18 cellular contexts compared by ENCODE assay signal in genomic region chr2:88018077-88018805, GRCh38. TPM values are rescaled to one million over a fixed set of nuclear protein-coding genes. Genes with fewer than 3 reads are reported as not detected.
A peak's percentile ranks its signal among the peaks of the same experiment; 100 is the strongest.
DNase-seq lines count a peak whose midpoint lies in the region; ATAC-seq and TF ChIP-seq lines count a peak whose summit lies in the region.
"Not testable (repeated sequence)": the region's sequence is repeated elsewhere in the genome, so short reads cannot be mapped to it uniquely, and the experiment has no call there.
"Had no signal": no experiment of that assay in that cellular context is flagged by ENCODE, and none has a peak within 500 bp of the region (broad histone marks: within the 10 kb centered on the region; RNA-seq: fewer than 3 reads in every experiment).

No MANE protein-coding gene starts in this region.

- H3K9me3 ChIP-seq in HCT116 (ENCODE audit: control insufficient read depth in 1 of 2, insufficient read depth in 1 of 2, low read depth in 1 of 2, low read length in 2 of 2); endodermal cell (ENCODE audit: control insufficient read depth, low read length): not testable (repeated sequence)

- not testable (repeated sequence) for H3K9me2 ChIP-seq in HCT116 (ENCODE audit: insufficient read depth)

- not testable (repeated sequence) for H3K9ac ChIP-seq in HCT116 (ENCODE audit: low read length); endodermal cell (ENCODE audit: extremely low read depth, low read length, poor library complexity, severe bottlenecking)

- H2AFZ ChIP-seq in HCT116 (ENCODE audit: low read depth, low read length, poor library complexity, severe bottlenecking): not testable (repeated sequence)

- DNase-seq in CD14-positive monocyte (ENCODE audit: low spot score); HCT116 (ENCODE audit: low read depth, low spot score); T-cell; activated CD8-positive, alpha-beta T cell treated with anti-CD3 and anti-CD28 coated beads, Interleukin-2, amount 10 ng/mL, durations not matched to agents 7 days and 5 days; activated naive CD8-positive, alpha-beta T cell treated with anti-CD3 and anti-CD28 coated beads, Interleukin-2, amount 50 U/mL, for 24 hours; endodermal cell; natural killer cell: not testable (repeated sequence)

- POLR2A ChIA-PET in HCT116 (lab: Charles Lee); T-cell (lab: Charles Lee): not testable (repeated sequence)
- POLR2A ChIA-PET in activated CD8-positive, alpha-beta T cell treated with anti-CD3 and anti-CD28 coated beads, Interleukin-2, amount 10 ng/mL, durations not matched to agents 7 days and 5 days (lab: Charles Lee): interaction anchor here (1.6 kb wide), 1 partner anchor 42 kb away, joined by 8 read pairs; no protein-coding TSS in a partner anchor

- not testable (repeated sequence) for TF ChIP-seq RAD21 in HCT116 (IDR thresholded peaks at IDR 0.05; ENCODE audit: low read depth)

- RAD21 ChIA-PET in HCT116 (lab: Charles Lee; ENCODE audit: low non-redundant PET in 1 of 2, low total read pairs in 2 of 2, uncharacterized antibody in 2 of 2, unreplicated experiment in 2 of 2): not testable (repeated sequence)

- not testable (repeated sequence) for H3K27ac Mint-ChIP-seq in CD14-positive monocyte; T-cell; activated CD8-positive, alpha-beta T cell treated with anti-CD3 and anti-CD28 coated beads, Interleukin-2, amount 10 ng/mL, durations not matched to agents 7 days and 5 days; activated naive CD8-positive, alpha-beta T cell treated with anti-CD3 and anti-CD28 coated beads, Interleukin-2, amount 50 U/mL, for 24 hours; endodermal cell; natural killer cell
- peak overlapping the region; percentile 99 for H3K27ac Mint-ChIP-seq in stimulated activated memory B cell treated with anti-CD40 and anti-IgM and Interleukin-4, amounts not matched to agents 10 μg/mL and 1 μg/mL and 100 μg/mL, for 72 hours

- H3K4me3 Mint-ChIP-seq in CD14-positive monocyte (peak overlapping the region; percentile 96 to 99), T-cell (peak overlapping the region; percentile 92 to 97 (median 95)), endodermal cell (peak overlapping the region; percentile 87), natural killer cell (peak overlapping the region; percentile 98)
- peak overlapping the region; percentile 98 for H3K4me3 Mint-ChIP-seq in activated CD8-positive, alpha-beta T cell treated with anti-CD3 and anti-CD28 coated beads, Interleukin-2, amount 10 ng/mL, durations not matched to agents 7 days and 5 days
- H3K4me3 Mint-ChIP-seq in activated naive CD8-positive, alpha-beta T cell treated with anti-CD3 and anti-CD28 coated beads, Interleukin-2, amount 50 U/mL, for 24 hours: peak overlapping the region; percentile 92
- peak overlapping the region; percentile 97 for H3K4me3 Mint-ChIP-seq in stimulated activated memory B cell treated with anti-CD40 and anti-IgM and Interleukin-4, amounts not matched to agents 10 μg/mL and 1 μg/mL and 100 μg/mL, for 72 hours

- H3K4me1 Mint-ChIP-seq in CD14-positive monocyte (peaks cover 18% of the 10 kb centered on the region), T-cell (peaks cover 14 to 25% (median 21%) of the 10 kb centered on the region in 3 donors), endodermal cell (peaks cover 26% of the 10 kb centered on the region), natural killer cell (peaks cover 20 to 22% of the 10 kb centered on the region in 2 donors)
- H3K4me1 Mint-ChIP-seq in activated CD8-positive, alpha-beta T cell treated with anti-CD3 and anti-CD28 coated beads, Interleukin-2, amount 10 ng/mL, durations not matched to agents 7 days and 5 days (ENCODE audit: low read depth): peaks cover 28% of the 10 kb centered on the region
- H3K4me1 Mint-ChIP-seq in activated naive CD8-positive, alpha-beta T cell treated with anti-CD3 and anti-CD28 coated beads, Interleukin-2, amount 50 U/mL, for 24 hours: peaks cover 28% of the 10 kb centered on the region
- peaks cover 23% of the 10 kb centered on the region for H3K4me1 Mint-ChIP-seq in stimulated activated memory B cell treated with anti-CD40 and anti-IgM and Interleukin-4, amounts not matched to agents 10 μg/mL and 1 μg/mL and 100 μg/mL, for 72 hours

- H3K27me3 Mint-ChIP-seq in CD14-positive monocyte (ENCODE audit: low read depth in 3 of 3); T-cell; activated CD8-positive, alpha-beta T cell treated with anti-CD3 and anti-CD28 coated beads, Interleukin-2, amount 10 ng/mL, durations not matched to agents 7 days and 5 days (ENCODE audit: low read depth); activated naive CD8-positive, alpha-beta T cell treated with anti-CD3 and anti-CD28 coated beads, Interleukin-2, amount 50 U/mL, for 24 hours; endodermal cell (ENCODE audit: insufficient read depth); natural killer cell (ENCODE audit: low read depth in 2 of 2); stimulated activated memory B cell treated with anti-CD40 and anti-IgM and Interleukin-4, amounts not matched to agents 10 μg/mL and 1 μg/mL and 100 μg/mL, for 72 hours: not testable (repeated sequence)

- H3K4me1 ChIP-seq in HCT116 (ENCODE audit: control insufficient read depth in 1 of 2, insufficient read depth in 2 of 2, low read length in 2 of 2): peaks cover 0 to 18% of the 10 kb centered on the region in 2 experiments; a peak in 3 of 4 replicates
- not testable (repeated sequence) for H3K4me1 ChIP-seq in endodermal cell (ENCODE audit: control insufficient read depth, insufficient read depth, low read length)

- not testable (repeated sequence) for H3K27me3 ChIP-seq in HCT116 (ENCODE audit: insufficient read depth, low read length); endodermal cell (ENCODE audit: control insufficient read depth, insufficient read depth, low read length, poor library complexity, severe bottlenecking)

- BruUV-seq in HCT116 (replicated peaks; lab: Mats Ljungman, UMichigan): not testable (repeated sequence)

- not testable (repeated sequence) for H3K9me3 Mint-ChIP-seq in CD14-positive monocyte; T-cell; activated CD8-positive, alpha-beta T cell treated with anti-CD3 and anti-CD28 coated beads, Interleukin-2, amount 10 ng/mL, durations not matched to agents 7 days and 5 days (ENCODE audit: insufficient read depth); activated naive CD8-positive, alpha-beta T cell treated with anti-CD3 and anti-CD28 coated beads, Interleukin-2, amount 50 U/mL, for 24 hours; endodermal cell; natural killer cell; stimulated activated memory B cell treated with anti-CD40 and anti-IgM and Interleukin-4, amounts not matched to agents 10 μg/mL and 1 μg/mL and 100 μg/mL, for 72 hours

- not testable (repeated sequence) for H4K20me1 ChIP-seq in HCT116 (ENCODE audit: insufficient read depth)

- not testable (repeated sequence) for TF ChIP-seq CTCF in CD14-positive monocyte (IDR thresholded peaks at IDR 0.05); HCT116 (IDR thresholded peaks at IDR 0.05 in 2 of 3, conservative IDR thresholded peaks at IDR 0.05 in 1 of 3; ENCODE audit: borderline replicate concordance in 1 of 3, insufficient read depth in 1 of 3, low read depth in 2 of 3, low read length in 2 of 3); endodermal cell (conservative IDR thresholded peaks at IDR 0.05); natural killer cell (IDR thresholded peaks at IDR 0.05)

- ATAC-seq in HCT116; T-cell (replicated peaks in 1 of 4); activated CD8-positive, alpha-beta T cell treated with anti-CD3 and anti-CD28 coated beads, Interleukin-2, amount 10 ng/mL, durations not matched to agents 7 days and 5 days; activated naive CD8-positive, alpha-beta T cell treated with anti-CD3 and anti-CD28 coated beads, Interleukin-2, amount 50 U/mL, for 24 hours; natural killer cell; stimulated activated memory B cell treated with anti-CD40 and anti-IgM and Interleukin-4, amounts not matched to agents 10 μg/mL and 1 μg/mL and 100 μg/mL, for 72 hours: not testable (repeated sequence)

- H3K79me2 ChIP-seq in HCT116 (ENCODE audit: insufficient read depth, low read length): not testable (repeated sequence)

- H3K4me2 ChIP-seq in HCT116 (ENCODE audit: low read length): peak overlapping the region; percentile 86; the same call in 1 of the 2 replicates

- not testable (repeated sequence) for H3K36me3 ChIP-seq in HCT116 (ENCODE audit: control insufficient read depth in 1 of 2, insufficient read depth in 2 of 2, low read length in 2 of 2); endodermal cell (ENCODE audit: control insufficient read depth, insufficient read depth, low read length)

- WGBS in endodermal cell (ENCODE audit: insufficient coverage in 1 of 2, insufficient read length in 1 of 2), 2 experiments: 90 to 94% methylated on average over 10 to 11 of the region's 11 CpGs

- not testable (repeated sequence) for H3K27ac ChIP-seq in HCT116 (ENCODE audit: low read depth, low read length); endodermal cell (ENCODE audit: low read depth, low read length)

- intact Hi-C loops in CD14-positive monocyte (cut with micrococcal nuclease): loop anchor here in 1 of 2 donors (5.0 kb wide), 1 partner anchor 44 kb away; no protein-coding TSS in a partner anchor
- intact Hi-C loops in HCT116 (cut with micrococcal nuclease); natural killer cell (cut with micrococcal nuclease): not testable (repeated sequence)

- not testable (repeated sequence) for H3K4me3 ChIP-seq in HCT116 (replicated peaks in 1 of 2; ENCODE audit: low read depth in 1 of 2, low read length in 2 of 2); endodermal cell (ENCODE audit: low read length)

- not testable (repeated sequence) for TF ChIP-seq POLR2A in HCT116 (IDR thresholded peaks at IDR 0.05; ENCODE audit: borderline replicate concordance, extremely low read depth, insufficient read depth, insufficient read length)

- not testable (repeated sequence) for H3K36me3 Mint-ChIP-seq in CD14-positive monocyte; T-cell; activated CD8-positive, alpha-beta T cell treated with anti-CD3 and anti-CD28 coated beads, Interleukin-2, amount 10 ng/mL, durations not matched to agents 7 days and 5 days (ENCODE audit: low read depth); activated naive CD8-positive, alpha-beta T cell treated with anti-CD3 and anti-CD28 coated beads, Interleukin-2, amount 50 U/mL, for 24 hours (ENCODE audit: low read depth); endodermal cell (ENCODE audit: low read depth); natural killer cell; stimulated activated memory B cell treated with anti-CD40 and anti-IgM and Interleukin-4, amounts not matched to agents 10 μg/mL and 1 μg/mL and 100 μg/mL, for 72 hours

- CTCF ChIA-PET in HCT116 (lab: Charles Lee); T-cell (lab: Charles Lee): not testable (repeated sequence)
- CTCF ChIA-PET in activated CD8-positive, alpha-beta T cell treated with anti-CD3 and anti-CD28 coated beads, Interleukin-2, amount 10 ng/mL, durations not matched to agents 7 days and 5 days (lab: Charles Lee): interaction anchor here (1.2 kb wide), 1 partner anchor 42 kb away, joined by 5 read pairs; no protein-coding TSS in a partner anchor

RNA-seq across cellular contexts. Expression of gene RNU2-63P, which starts 1.9 kb away (rescaled TPM):
- polyA plus RNA-seq in CD14-positive monocyte: 1 to 10 TPM; 7.5 to 8.0 TPM
- 7.4 TPM for total RNA-seq in HCT116 (2021; ENCODE audit: unreplicated experiment)
- not detected in 2 replicates for polyA plus RNA-seq in HCT116 (2012)
- 10 to 100 TPM in 2 of 5 donors, 1 to 10 TPM in 1, not detected in 2; 4.0 to 18.7 (median 13.3) TPM for total RNA-seq in T-cell
- total RNA-seq in activated CD8-positive, alpha-beta T cell treated with anti-CD3 and anti-CD28 coated beads, Interleukin-2, amount 10 ng/mL, durations not matched to agents 7 days and 5 days: 1 to 10 TPM; 4.5 to 7.0 TPM
- 10 to 100 TPM; 12.2 to 19.8 TPM for total RNA-seq in endodermal cell
- polyA plus RNA-seq in endodermal cell (2013, experiment 1 of 2): 28.1 TPM
- 24.8 TPM for polyA plus RNA-seq in endodermal cell (2013, experiment 2 of 2)
- total RNA-seq in natural killer cell: 100 to 1,000 TPM in 1 of 3 donors, 10 to 100 TPM in 2; 46.9 to 117 (median 48.3) TPM
- total RNA-seq: A172, liver, sigmoid colon, temporal lobe, uterus had no signal
- polyA plus RNA-seq: adipose tissue, liver, psoas muscle, sigmoid colon had no signal

RNA-seq across cellular contexts. Expression of gene KRCC1, which starts 37.3 kb away (rescaled TPM):
- 10 to 100 TPM; 24.7 to 31.6 TPM for polyA plus RNA-seq in CD14-positive monocyte
- total RNA-seq in HCT116 (2021; ENCODE audit: unreplicated experiment): 5.8 TPM
- 2.2 and 3.0 TPM in 2 replicates for polyA plus RNA-seq in HCT116 (2012)
- 10 to 100 TPM in 4 of 5 donors, 1 to 10 TPM in 1; 9.0 to 24.9 (median 20.7) TPM for total RNA-seq in T-cell
- 10 to 100 TPM; 18.9 to 20.4 TPM for total RNA-seq in activated CD8-positive, alpha-beta T cell treated with anti-CD3 and anti-CD28 coated beads, Interleukin-2, amount 10 ng/mL, durations not matched to agents 7 days and 5 days
- total RNA-seq in endodermal cell: 10 to 100 TPM; 11.7 to 20.3 TPM
- polyA plus RNA-seq in endodermal cell (2013, experiment 1 of 2): 17.4 TPM
- polyA plus RNA-seq in endodermal cell (2013, experiment 2 of 2): 18.4 TPM
- total RNA-seq in natural killer cell: 10 to 100 TPM in 2 of 3 donors, 1 to 10 TPM in 1; 9.0 to 17.0 (median 10.5) TPM

RNA-seq across cellular contexts. Expression of gene SMYD1, which starts 49.4 kb away (rescaled TPM):
- not detected for polyA plus RNA-seq in CD14-positive monocyte
- total RNA-seq in HCT116 (2021; ENCODE audit: unreplicated experiment) (not detected), T-cell (not detected), endodermal cell (not detected), natural killer cell (not detected)
- polyA plus RNA-seq in HCT116 (2012): not detected in 2 replicates
- total RNA-seq in activated CD8-positive, alpha-beta T cell treated with anti-CD3 and anti-CD28 coated beads, Interleukin-2, amount 10 ng/mL, durations not matched to agents 7 days and 5 days: not detected
- polyA plus RNA-seq in endodermal cell (2013, experiment 1 of 2): 0.07 TPM
- 0.17 TPM for polyA plus RNA-seq in endodermal cell (2013, experiment 2 of 2)
- total RNA-seq: A172; chondrocyte; kidney; liver; T-helper 2 cell treated with Interferon-gamma antibody and Interleukin-4, amounts not matched to agents 100 ng/mL and 5 ng/mL, for 36 hours; temporal lobe had no signal
- polyA plus RNA-seq: liver had no signal
